In genomic region chr7:2607913-2608899, GRCh38 we compare ENCODE assay signal across 12 cellular contexts. TPM values are rescaled to one million over a fixed set of nuclear protein-coding genes. Genes with fewer than 3 reads are reported as not detected.
DNase-seq lines count a peak whose midpoint lies in the region; ATAC-seq and TF ChIP-seq lines count a peak whose summit lies in the region.
"Had no signal": no experiment of that assay in that cellular context is flagged by ENCODE, and none has a peak within 500 bp of the region (broad histone marks: within the 10 kb centered on the region; RNA-seq: fewer than 3 reads in every experiment).

No MANE protein-coding gene starts in this region.

- no peak overlapping the region for H4K91ac ChIP-seq in neuronal stem cell (ENCODE audit: low read depth, low read length, poor library complexity)

- H3K23ac ChIP-seq in neuronal stem cell (ENCODE audit: low read depth, low read length, poor library complexity): no peak overlapping the region

- no peak overlapping the region for H3K4ac ChIP-seq in neuronal stem cell (ENCODE audit: low read length)

- no peak for TF ChIP-seq CTCF in left ventricle myocardium inferior (IDR thresholded peaks at IDR 0.05; ENCODE audit: borderline replicate concordance)
- TF ChIP-seq CTCF in glutamatergic neuron (IDR thresholded peaks at IDR 0.05; ENCODE audit: partially characterized antibody, unreplicated experiment): no peak

- peaks cover 1% of the 10 kb centered on the region for H3K79me1 ChIP-seq in neuronal stem cell (ENCODE audit: low read depth, low read length)

- DNase-seq in left ventricle myocardium inferior (no peak), cardiac septum (ENCODE audit: low spot score) (no peak), glutamatergic neuron (no peak), neuronal stem cell (ENCODE audit: low spot score) (no peak), AG08395 (ENCODE audit: low spot score) (no peak), T-helper 2 cell (no peak), SW480 (ENCODE audit: low spot score) (no peak)
- DNase-seq: activated effector memory CD4-positive, alpha-beta T cell treated with anti-CD3 and anti-CD28 coated beads, Interleukin-2, amount 50 U/mL, for 16 hours; DND-41; NCI-H510A had no signal

- H3K4me1 Mint-ChIP-seq in glutamatergic neuron (ENCODE audit: low read depth, unreplicated experiment): peaks cover 14% of the 10 kb centered on the region

- no peak overlapping the region for H2BK12ac ChIP-seq in neuronal stem cell (ENCODE audit: low read length)

- H2BK5ac ChIP-seq in neuronal stem cell (ENCODE audit: low read length): no peak overlapping the region

- no peak overlapping the region for H3K4me3 Mint-ChIP-seq in glutamatergic neuron (ENCODE audit: unreplicated experiment)

- H3K4me3 ChIP-seq in left ventricle myocardium inferior: no peak overlapping the region
- H3K4me3 ChIP-seq in neuronal stem cell (ENCODE audit: low read length in 2 of 2): no peak overlapping the region
- H3K4me3 ChIP-seq: smooth muscle cell had no signal

- H2AK5ac ChIP-seq in neuronal stem cell (ENCODE audit: low read depth, low read length): no peak overlapping the region

- peak overlapping the region; percentile 5 for H3K27ac Mint-ChIP-seq in glutamatergic neuron (ENCODE audit: unreplicated experiment)

- H3K27ac ChIP-seq in left ventricle myocardium inferior (replicated peaks) (peak overlapping the region; percentile 85), neuronal stem cell (replicated peaks; ENCODE audit: low read length) (no peak overlapping the region)

- H3K36me3 ChIP-seq in left ventricle myocardium inferior (no peaks in the 10 kb centered on the region), neuronal stem cell (replicated peaks in 1 of 2; ENCODE audit: control insufficient read depth in 2 of 2, insufficient read depth in 2 of 2, low read length in 2 of 2) (no peaks in the 10 kb centered on the region)

- no peak overlapping the region for H4K8ac ChIP-seq in neuronal stem cell (ENCODE audit: low read depth, low read length)

- H3K27me3 ChIP-seq in left ventricle myocardium inferior (ENCODE audit: low read depth): no peaks in the 10 kb centered on the region
- H3K27me3 ChIP-seq in neuronal stem cell (ENCODE audit: control insufficient read depth in 3 of 3, insufficient read depth in 3 of 3, low read depth in 1 of 3, low read length in 3 of 3): no peaks in the 10 kb centered on the region

- no peaks in the 10 kb centered on the region for H3K9me3 ChIP-seq in left ventricle myocardium inferior (replicated peaks)
- H3K9me3 ChIP-seq in neuronal stem cell (replicated peaks in 1 of 2; ENCODE audit: control insufficient read depth in 2 of 2, insufficient read depth in 1 of 2, low read depth in 1 of 2, low read length in 2 of 2): no peaks in the 10 kb centered on the region

- peak overlapping the region; percentile 36 for H2AFZ ChIP-seq in neuronal stem cell (ENCODE audit: low read length)

- no peaks in the 10 kb centered on the region for H3K36me3 Mint-ChIP-seq in glutamatergic neuron (ENCODE audit: unreplicated experiment)

- no CpG with 5 or more reads among the region's 37 CpGs for WGBS in neuronal stem cell (ENCODE audit: extremely low coverage in 2 of 2, insufficient read length in 2 of 2, insufficient replicate concordance in 1 of 2), 2 donors

- no peak overlapping the region for H3K14ac ChIP-seq in neuronal stem cell (ENCODE audit: low read length)

- no peak overlapping the region for H3K9ac ChIP-seq in neuronal stem cell (ENCODE audit: low read depth, low read length, poor library complexity)

- no peak overlapping the region for H2BK15ac ChIP-seq in neuronal stem cell (ENCODE audit: low read length)

- H2BK120ac ChIP-seq in neuronal stem cell (ENCODE audit: low read depth, low read length): no peak overlapping the region

- intact Hi-C loops in left ventricle myocardium inferior (cut with micrococcal nuclease): no loop called here
- intact Hi-C loops in cardiac septum (cut with DNase I): loop anchor here (5.0 kb wide), 1 partner anchor 34 kb away; no protein-coding TSS in a partner anchor

- H3K9me3 Mint-ChIP-seq in glutamatergic neuron (ENCODE audit: unreplicated experiment): peaks cover 6% of the 10 kb centered on the region

- H3K27me3 Mint-ChIP-seq in glutamatergic neuron (ENCODE audit: unreplicated experiment): peaks cover 2% of the 10 kb centered on the region

- no peak for ATAC-seq in GM18858 (IDR thresholded peaks at IDR 0.05; ENCODE audit: unreplicated experiment)

- no peak overlapping the region for H3K18ac ChIP-seq in neuronal stem cell (ENCODE audit: low read length)

- H3K4me1 ChIP-seq in left ventricle myocardium inferior (peaks cover 56% of the 10 kb centered on the region), neuronal stem cell (ENCODE audit: control insufficient read depth in 2 of 2, insufficient read depth in 1 of 2, low read depth in 1 of 2, low read length in 2 of 2) (peaks cover 14 to 21% of the 10 kb centered on the region in 2 donors)

- no peak overlapping the region for H3K4me2 ChIP-seq in neuronal stem cell (ENCODE audit: insufficient read depth, low read length, poor library complexity, severe bottlenecking)
- H3K4me2 ChIP-seq: smooth muscle cell had no signal

RNA-seq across cellular contexts. Expression of gene TTYH3, which starts 23.6 kb away (rescaled TPM):
- total RNA-seq in left ventricle myocardium inferior (10.9 TPM), cardiac septum (17.1 TPM), glutamatergic neuron (ENCODE audit: unreplicated experiment) (324 TPM)
- polyA plus RNA-seq in neuronal stem cell (2013, experiment 1 of 2): 136 TPM
- polyA plus RNA-seq in neuronal stem cell (2013, experiment 2 of 2): 133 TPM

RNA-seq across cellular contexts. Expression of gene IQCE, which starts 49.4 kb away (rescaled TPM):
- total RNA-seq in left ventricle myocardium inferior: 11.5 TPM
- 13.3 TPM for total RNA-seq in cardiac septum
- total RNA-seq in glutamatergic neuron (ENCODE audit: unreplicated experiment): 12.0 TPM
- 10.4 TPM for polyA plus RNA-seq in neuronal stem cell (2013, experiment 1 of 2)
- polyA plus RNA-seq in neuronal stem cell (2013, experiment 2 of 2): 10.3 TPM

RNA-seq across cellular contexts. Expression of gene BRAT1, which starts 52.9 kb away (rescaled TPM):
- total RNA-seq in left ventricle myocardium inferior (13.7 TPM), cardiac septum (12.8 TPM), glutamatergic neuron (ENCODE audit: unreplicated experiment) (30.5 TPM)
- 18.7 TPM for polyA plus RNA-seq in neuronal stem cell (2013, experiment 1 of 2)
- polyA plus RNA-seq in neuronal stem cell (2013, experiment 2 of 2): 18.1 TPM

Comparison
In these comparisons a context has a peak if more than half of its experiments do, and no peak if none do; other contexts are left out.
1. RNA of gene TTYH3, which starts 23.6 kb away (total RNA-seq): 324 TPM in glutamatergic neuron (single experiment); 17.1 TPM in cardiac septum (single experiment) and 10.9 TPM in left ventricle myocardium inferior (single experiment); every median in the first group is over 10 times any median in the second.